ENCODE assay signal across 1 cellular context in the genomic region with DNA sequence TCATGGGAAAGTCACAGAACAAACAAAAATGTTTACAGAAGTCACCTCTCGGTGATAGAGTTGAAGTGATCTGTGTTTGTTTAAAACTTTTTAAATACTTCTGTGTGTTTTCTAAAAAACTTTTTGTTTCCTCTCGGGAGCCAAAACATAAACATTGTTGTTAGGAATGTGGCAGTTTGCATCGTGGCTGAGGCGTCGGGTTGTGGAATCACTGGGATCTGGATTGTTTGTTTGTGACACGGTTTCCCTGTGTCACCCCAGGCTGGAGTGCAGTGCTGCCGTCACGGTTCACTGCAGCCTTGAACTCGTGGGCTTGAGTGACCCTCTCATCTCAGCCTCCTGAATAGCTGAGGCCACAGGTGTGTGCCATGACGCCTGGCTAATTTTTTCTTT.
TF ChIP-seq lines count a peak whose summit lies in the region.

No MANE protein-coding gene starts in this region.

TF ChIP-seq in WTC11, 78 proteins besides CTCF, POLR2A, EP300 and RAD21 (continued from another document):
- TF ChIP-seq, protein P1, sequence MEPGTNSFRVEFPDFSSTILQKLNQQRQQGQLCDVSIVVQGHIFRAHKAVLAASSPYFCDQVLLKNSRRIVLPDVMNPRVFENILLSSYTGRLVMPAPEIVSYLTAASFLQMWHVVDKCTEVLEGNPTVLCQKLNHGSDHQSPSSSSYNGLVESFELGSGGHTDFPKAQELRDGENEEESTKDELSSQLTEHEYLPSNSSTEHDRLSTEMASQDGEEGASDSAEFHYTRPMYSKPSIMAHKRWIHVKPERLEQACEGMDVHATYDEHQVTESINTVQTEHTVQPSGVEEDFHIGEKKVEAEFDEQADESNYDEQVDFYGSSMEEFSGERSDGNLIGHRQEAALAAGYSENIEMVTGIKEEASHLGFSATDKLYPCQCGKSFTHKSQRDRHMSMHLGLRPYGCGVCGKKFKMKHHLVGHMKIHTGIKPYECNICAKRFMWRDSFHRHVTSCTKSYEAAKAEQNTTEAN (CRISPR knock-in tag; IDR thresholded peaks at IDR 0.05) = no peak
- TF ChIP-seq MYBL2 (CRISPR knock-in tag; IDR thresholded peaks at IDR 0.05) = no peak
- TF ChIP-seq, protein P2, sequence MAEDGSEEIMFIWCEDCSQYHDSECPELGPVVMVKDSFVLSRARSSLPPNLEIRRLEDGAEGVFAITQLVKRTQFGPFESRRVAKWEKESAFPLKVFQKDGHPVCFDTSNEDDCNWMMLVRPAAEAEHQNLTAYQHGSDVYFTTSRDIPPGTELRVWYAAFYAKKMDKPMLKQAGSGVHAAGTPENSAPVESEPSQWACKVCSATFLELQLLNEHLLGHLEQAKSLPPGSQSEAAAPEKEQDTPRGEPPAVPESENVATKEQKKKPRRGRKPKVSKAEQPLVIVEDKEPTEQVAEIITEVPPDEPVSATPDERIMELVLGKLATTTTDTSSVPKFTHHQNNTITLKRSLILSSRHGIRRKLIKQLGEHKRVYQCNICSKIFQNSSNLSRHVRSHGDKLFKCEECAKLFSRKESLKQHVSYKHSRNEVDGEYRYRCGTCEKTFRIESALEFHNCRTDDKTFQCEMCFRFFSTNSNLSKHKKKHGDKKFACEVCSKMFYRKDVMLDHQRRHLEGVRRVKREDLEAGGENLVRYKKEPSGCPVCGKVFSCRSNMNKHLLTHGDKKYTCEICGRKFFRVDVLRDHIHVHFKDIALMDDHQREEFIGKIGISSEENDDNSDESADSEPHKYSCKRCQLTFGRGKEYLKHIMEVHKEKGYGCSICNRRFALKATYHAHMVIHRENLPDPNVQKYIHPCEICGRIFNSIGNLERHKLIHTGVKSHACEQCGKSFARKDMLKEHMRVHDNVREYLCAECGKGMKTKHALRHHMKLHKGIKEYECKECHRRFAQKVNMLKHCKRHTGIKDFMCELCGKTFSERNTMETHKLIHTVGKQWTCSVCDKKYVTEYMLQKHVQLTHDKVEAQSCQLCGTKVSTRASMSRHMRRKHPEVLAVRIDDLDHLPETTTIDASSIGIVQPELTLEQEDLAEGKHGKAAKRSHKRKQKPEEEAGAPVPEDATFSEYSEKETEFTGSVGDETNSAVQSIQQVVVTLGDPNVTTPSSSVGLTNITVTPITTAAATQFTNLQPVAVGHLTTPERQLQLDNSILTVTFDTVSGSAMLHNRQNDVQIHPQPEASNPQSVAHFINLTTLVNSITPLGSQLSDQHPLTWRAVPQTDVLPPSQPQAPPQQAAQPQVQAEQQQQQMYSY (CRISPR knock-in tag; IDR thresholded peaks at IDR 0.05) = no peak
